ENCODE assay signal across 27 cellular contexts in the genomic region with DNA sequence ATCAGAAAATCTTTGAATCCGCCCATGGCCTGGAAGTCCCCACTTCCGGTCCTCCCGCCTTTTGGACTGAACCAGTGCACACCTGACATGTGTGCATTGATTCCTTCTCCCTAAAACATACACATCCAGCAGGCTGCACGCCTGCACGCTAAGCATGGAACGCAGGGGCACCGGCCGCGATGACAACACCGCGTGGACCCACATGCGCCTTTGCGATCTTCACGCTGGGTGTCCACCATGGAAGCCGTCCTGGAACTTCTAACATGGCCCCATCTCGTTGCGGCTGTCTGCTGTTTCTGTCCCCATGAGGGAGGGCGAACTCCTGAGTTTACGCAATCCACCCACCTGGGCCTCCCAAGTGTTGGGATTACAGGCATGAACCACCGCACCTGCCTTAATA.
"Had no signal": no experiment of that assay in that cellular context is flagged by ENCODE, and none has a peak within 500 bp of the region (broad histone marks: within the 10 kb centered on the region; RNA-seq: fewer than 3 reads in every experiment).

No MANE protein-coding gene starts in this region.

- H3K4me3 Mint-ChIP-seq: dendritic cell treated with granulocyte-macrophage colony-stimulating factor and Interleukin-4, amounts not matched to agents 40 ng/mL and 50 ng/mL, for 4 days; endodermal cell; naive thymus-derived CD8-positive, alpha-beta T cell; nephron progenitor cell; stimulated activated effector memory CD8-positive, alpha-beta T cell treated with anti-CD3 and anti-CD28 coated beads, Interleukin-12 subunit alpha, Interleukin-12 subunit beta, amount 100 ng/mL, for 72 hours had no signal

- H3K27me3 ChIP-seq: colonic mucosa, ovary, thyroid gland, vagina had no signal

- H3K9me3 ChIP-seq: colonic mucosa, gastrocnemius medialis, heart left ventricle, ovary, psoas muscle, stomach, thyroid gland, vagina had no signal

- DNase-seq: colonic mucosa; effector CD8-positive, alpha-beta T cell; endodermal cell; foreskin fibroblast; gastrocnemius medialis; hippocampal formation; kidney glomerular epithelial cell; mammary epithelial cell; nephron progenitor cell; occipital lobe; ovary; psoas muscle; stimulated activated CD4-positive, alpha-beta T cell treated with anti-CD3 and anti-CD28 coated beads, Interleukin-2, amount 100 ng/mL, for 24 hours; stimulated activated CD4-positive, alpha-beta T cell treated with anti-CD3 and anti-CD28 coated beads, Interleukin-4, amount 100 ng/mL, for 24 hours; stimulated activated naive CD4-positive, alpha-beta T cell treated with Interleukin-2 at 50 U/mL for 16 hours; stomach; thyroid gland; trophoblast cell had no signal

- ATAC-seq: esophagus mucosa; gastrocnemius medialis; heart left ventricle; naive thymus-derived CD8-positive, alpha-beta T cell; psoas muscle; sciatic nerve; stimulated activated effector memory CD8-positive, alpha-beta T cell treated with anti-CD3 and anti-CD28 coated beads, Interleukin-12 subunit alpha, Interleukin-12 subunit beta, amount 100 ng/mL, for 72 hours had no signal

- H3K36me3 ChIP-seq: colonic mucosa, gastrocnemius medialis, heart left ventricle, ovary, stomach, vagina had no signal

- H3K4me1 ChIP-seq: colonic mucosa, gastrocnemius medialis, heart left ventricle, psoas muscle, stomach, vagina had no signal

- H3K9me3 Mint-ChIP-seq: dendritic cell treated with granulocyte-macrophage colony-stimulating factor and Interleukin-4, amounts not matched to agents 40 ng/mL and 50 ng/mL, for 4 days; endodermal cell; naive thymus-derived CD8-positive, alpha-beta T cell; nephron progenitor cell; stimulated activated effector memory CD8-positive, alpha-beta T cell treated with anti-CD3 and anti-CD28 coated beads, Interleukin-12 subunit alpha, Interleukin-12 subunit beta, amount 100 ng/mL, for 72 hours had no signal

- H3K4me3 ChIP-seq: colonic mucosa, gastrocnemius medialis, heart left ventricle, ovary, psoas muscle, stomach, thyroid gland, vagina had no signal

- H3K36me3 Mint-ChIP-seq: naive thymus-derived CD8-positive, alpha-beta T cell; stimulated activated effector memory CD8-positive, alpha-beta T cell treated with anti-CD3 and anti-CD28 coated beads, Interleukin-12 subunit alpha, Interleukin-12 subunit beta, amount 100 ng/mL, for 72 hours had no signal

- H3K4me1 Mint-ChIP-seq: stimulated activated effector memory CD8-positive, alpha-beta T cell treated with anti-CD3 and anti-CD28 coated beads, Interleukin-12 subunit alpha, Interleukin-12 subunit beta, amount 100 ng/mL, for 72 hours had no signal

- H3K27ac ChIP-seq: colonic mucosa, epithelial cell of prostate, gastrocnemius medialis, heart left ventricle, ovary, psoas muscle, stomach, thyroid gland, vagina had no signal

- H3K27ac Mint-ChIP-seq: dendritic cell treated with granulocyte-macrophage colony-stimulating factor and Interleukin-4, amounts not matched to agents 40 ng/mL and 50 ng/mL, for 4 days; endodermal cell; nephron progenitor cell; stimulated activated effector memory CD8-positive, alpha-beta T cell treated with anti-CD3 and anti-CD28 coated beads, Interleukin-12 subunit alpha, Interleukin-12 subunit beta, amount 100 ng/mL, for 72 hours had no signal

- FAIRE-seq: islet of Langerhans had no signal
